ENCODE assay signal across 8 cellular contexts in genomic region chr14:85531141-85531593, GRCh38. TPM values are rescaled to one million over a fixed set of nuclear protein-coding genes. Genes with fewer than 3 reads are reported as not detected.
A peak's percentile ranks its signal among the peaks of the same experiment; 100 is the strongest.
DNase-seq lines count a peak whose midpoint lies in the region; ATAC-seq and TF ChIP-seq lines count a peak whose summit lies in the region.

No MANE protein-coding gene starts in this region.

- peak overlapping the region; percentile 42 for H3K27ac Mint-ChIP-seq in activated T-helper 2 cell treated with anti-CD3 and anti-CD28 coated beads, Interferon-gamma antibody, Interleukin-2, Interleukin-4, amounts not matched to agents 10 μg/mL and 5 μg/mL and 100 μg/mL, durations not matched to agents 14 hours and 24 hours and 36 hours
- H3K27ac Mint-ChIP-seq in Calu3 (ENCODE audit: unreplicated experiment), result no peak overlapping the region
- H3K27ac Mint-ChIP-seq in CD8-positive, alpha-beta memory T cell, result no peak overlapping the region

- DNase-seq in GM23248 (peak; percentile 86), left ventricle myocardium inferior (peak; percentile 37), prostate gland (ENCODE audit: low spot score) (peak; percentile 7), Calu3 (no peak), GM10266 (ENCODE audit: extremely low spot score) (no peak)
- DNase-seq in activated T-helper 2 cell treated with anti-CD3 and anti-CD28 coated beads, Interferon-gamma antibody, Interleukin-2, Interleukin-4, amounts not matched to agents 10 μg/mL and 5 μg/mL and 100 μg/mL, durations not matched to agents 14 hours and 24 hours and 36 hours (ENCODE audit: low spot score), result no peak
- no peak for DNase-seq in CD8-positive, alpha-beta memory T cell

- POLR2A ChIA-PET in CD8-positive, alpha-beta memory T cell (lab: Charles Lee), result no interaction called here

- H3K4me3 Mint-ChIP-seq in activated T-helper 2 cell treated with anti-CD3 and anti-CD28 coated beads, Interferon-gamma antibody, Interleukin-2, Interleukin-4, amounts not matched to agents 10 μg/mL and 5 μg/mL and 100 μg/mL, durations not matched to agents 14 hours and 24 hours and 36 hours (ENCODE audit: low read depth), result no peak overlapping the region
- no peak overlapping the region for H3K4me3 Mint-ChIP-seq in Calu3 (ENCODE audit: low read depth, unreplicated experiment)
- no peak overlapping the region for H3K4me3 Mint-ChIP-seq in CD8-positive, alpha-beta memory T cell

- H3K36me3 ChIP-seq in GM23248 (ENCODE audit: low read depth), result no peaks in the 10 kb centered on the region
- no peaks in the 10 kb centered on the region for H3K36me3 ChIP-seq in left ventricle myocardium inferior
- H3K36me3 ChIP-seq in prostate gland, result no peaks in the 10 kb centered on the region
- no peaks in the 10 kb centered on the region for H3K36me3 ChIP-seq in CD8-positive, alpha-beta memory T cell (ENCODE audit: insufficient read depth, low read length)

- 1% methylated on average over 29 of the region's 29 CpGs for WGBS in GM23248 (ENCODE audit: low coverage in 1 of 2, low lambda C conversion rate in 2 of 2, missing lambda C conversion rate in 2 of 2), 2 experiments
- WGBS in prostate gland, result under 1% methylated on average over 29 of the region's 29 CpGs

- no peak for TF ChIP-seq CTCF in left ventricle myocardium inferior (IDR thresholded peaks at IDR 0.05; ENCODE audit: borderline replicate concordance)
- TF ChIP-seq CTCF in prostate gland (IDR thresholded peaks at IDR 0.05), result no peak
- TF ChIP-seq CTCF in Calu3 (IDR thresholded peaks at IDR 0.05; ENCODE audit: unreplicated experiment), result no peak
- TF ChIP-seq CTCF in GM10266 (IDR thresholded peaks at IDR 0.05; ENCODE audit: control insufficient read depth, insufficient read depth, low read depth, missing control alignments), result no peak

- no peaks in the 10 kb centered on the region for H4K20me1 ChIP-seq in GM23248 (ENCODE audit: insufficient read depth)

- peak overlapping the region; percentile 97 for H2AFZ ChIP-seq in GM23248

- intact Hi-C loops in activated T-helper 2 cell treated with anti-CD3 and anti-CD28 coated beads, Interferon-gamma antibody, Interleukin-2, Interleukin-4, amounts not matched to agents 10 μg/mL and 5 μg/mL and 100 μg/mL, durations not matched to agents 14 hours and 24 hours and 36 hours (cut with micrococcal nuclease), result no loop called here
- intact Hi-C loops in left ventricle myocardium inferior (cut with micrococcal nuclease) (no loop called here), prostate gland (cut with DNase I) (loop anchor here (10.0 kb wide), 2 partner anchors 524 to 1276 kb away; no protein-coding TSS in a partner anchor), Calu3 (cut with micrococcal nuclease; ENCODE audit: unreplicated experiment) (no loop called here)

- H3K36me3 Mint-ChIP-seq in activated T-helper 2 cell treated with anti-CD3 and anti-CD28 coated beads, Interferon-gamma antibody, Interleukin-2, Interleukin-4, amounts not matched to agents 10 μg/mL and 5 μg/mL and 100 μg/mL, durations not matched to agents 14 hours and 24 hours and 36 hours (ENCODE audit: low read depth), result no peaks in the 10 kb centered on the region
- no peaks in the 10 kb centered on the region for H3K36me3 Mint-ChIP-seq in Calu3 (ENCODE audit: insufficient read depth, unreplicated experiment)
- peaks cover 0 to 2% (median 0%) of the 10 kb centered on the region in 3 donors for H3K36me3 Mint-ChIP-seq in CD8-positive, alpha-beta memory T cell

- TF ChIP-seq POLR2A in prostate gland (IDR thresholded peaks at IDR 0.05), result no peak

- peak overlapping the region; percentile 99 for H3K4me2 ChIP-seq in GM23248 (ENCODE audit: unreplicated experiment)

- ATAC-seq in HG02588 (IDR thresholded peaks at IDR 0.05; ENCODE audit: unreplicated experiment), result no peak

- CTCF ChIA-PET in Calu3 (lab: Charles Lee), result no interaction called here
- CTCF ChIA-PET in CD8-positive, alpha-beta memory T cell (lab: Charles Lee), result no interaction called here

- peaks cover 63% of the 10 kb centered on the region for H3F3A ChIP-seq in GM23248 (ENCODE audit: insufficient read depth)

- H3K9me3 ChIP-seq in GM23248 (ENCODE audit: low read depth), result no peaks in the 10 kb centered on the region
- H3K9me3 ChIP-seq in left ventricle myocardium inferior (replicated peaks), result no peaks in the 10 kb centered on the region
- H3K9me3 ChIP-seq in prostate gland, result no peaks in the 10 kb centered on the region
- no peaks in the 10 kb centered on the region for H3K9me3 ChIP-seq in CD8-positive, alpha-beta memory T cell (ENCODE audit: low read length)

- H3K9ac ChIP-seq in GM23248, result peak overlapping the region; percentile 92

- in situ Hi-C loops in GM23248 (cut with MboI), result loop anchor here (25.0 kb wide), 1 partner anchor 1619 kb away; no protein-coding TSS in a partner anchor

- H3K9me2 ChIP-seq in GM23248 (ENCODE audit: insufficient read depth), result no peaks in the 10 kb centered on the region

- H3K27me3 ChIP-seq in GM23248 (replicated peaks; ENCODE audit: insufficient read depth), result no peaks in the 10 kb centered on the region
- peaks cover 74% of the 10 kb centered on the region for H3K27me3 ChIP-seq in left ventricle myocardium inferior (ENCODE audit: low read depth)
- H3K27me3 ChIP-seq in prostate gland (replicated peaks; ENCODE audit: insufficient read depth), result peaks cover 17% of the 10 kb centered on the region
- no peaks in the 10 kb centered on the region for H3K27me3 ChIP-seq in CD8-positive, alpha-beta memory T cell (ENCODE audit: insufficient read depth, low read length, poor library complexity, severe bottlenecking)

- H3K27ac ChIP-seq in GM23248 (peak overlapping the region; percentile 87), left ventricle myocardium inferior (replicated peaks) (peak overlapping the region; percentile 63), prostate gland (peak overlapping the region; percentile 28 to 45)
- H3K27ac ChIP-seq in CD8-positive, alpha-beta memory T cell (ENCODE audit: low read depth, low read length), result no peak overlapping the region

- peaks cover 25% of the 10 kb centered on the region for H3K4me1 ChIP-seq in GM23248 (ENCODE audit: insufficient read depth)
- H3K4me1 ChIP-seq in left ventricle myocardium inferior, result peaks cover 61% of the 10 kb centered on the region
- H3K4me1 ChIP-seq in prostate gland (replicated peaks), result no peaks in the 10 kb centered on the region
- no peaks in the 10 kb centered on the region for H3K4me1 ChIP-seq in CD8-positive, alpha-beta memory T cell (ENCODE audit: insufficient read depth, low read length)

- H3K4me1 Mint-ChIP-seq in activated T-helper 2 cell treated with anti-CD3 and anti-CD28 coated beads, Interferon-gamma antibody, Interleukin-2, Interleukin-4, amounts not matched to agents 10 μg/mL and 5 μg/mL and 100 μg/mL, durations not matched to agents 14 hours and 24 hours and 36 hours (ENCODE audit: low read depth), result peaks cover 8% of the 10 kb centered on the region
- H3K4me1 Mint-ChIP-seq in Calu3 (ENCODE audit: low read depth, unreplicated experiment), result no peaks in the 10 kb centered on the region
- peaks cover 0 to 10% (median 5%) of the 10 kb centered on the region in 3 donors for H3K4me1 Mint-ChIP-seq in CD8-positive, alpha-beta memory T cell

- no peaks in the 10 kb centered on the region for H3K9me3 Mint-ChIP-seq in activated T-helper 2 cell treated with anti-CD3 and anti-CD28 coated beads, Interferon-gamma antibody, Interleukin-2, Interleukin-4, amounts not matched to agents 10 μg/mL and 5 μg/mL and 100 μg/mL, durations not matched to agents 14 hours and 24 hours and 36 hours
- H3K9me3 Mint-ChIP-seq in Calu3 (ENCODE audit: low read depth, unreplicated experiment), result peaks cover 7% of the 10 kb centered on the region
- peaks cover 0 to 24% (median 13%) of the 10 kb centered on the region in 5 donors for H3K9me3 Mint-ChIP-seq in CD8-positive, alpha-beta memory T cell

- no TSS peak for BruUV-seq in Calu3 (replicated peaks; lab: Mats Ljungman, UMichigan)

- H3K4me3 ChIP-seq in GM23248 (peak overlapping the region; percentile 96), left ventricle myocardium inferior (peak overlapping the region; percentile 73), prostate gland (peak overlapping the region; percentile 42 to 49)
- no peak overlapping the region for H3K4me3 ChIP-seq in CD8-positive, alpha-beta memory T cell (ENCODE audit: low read length)

- H3K79me2 ChIP-seq in GM23248 (ENCODE audit: insufficient read depth), result peaks cover 61% of the 10 kb centered on the region

- peaks cover 66% of the 10 kb centered on the region for H3K27me3 Mint-ChIP-seq in activated T-helper 2 cell treated with anti-CD3 and anti-CD28 coated beads, Interferon-gamma antibody, Interleukin-2, Interleukin-4, amounts not matched to agents 10 μg/mL and 5 μg/mL and 100 μg/mL, durations not matched to agents 14 hours and 24 hours and 36 hours (ENCODE audit: low read depth)
- H3K27me3 Mint-ChIP-seq in Calu3 (ENCODE audit: unreplicated experiment), result no peaks in the 10 kb centered on the region
- H3K27me3 Mint-ChIP-seq in CD8-positive, alpha-beta memory T cell, result peaks cover 48 to 69% of the 10 kb centered on the region in 2 donors

RNA-seq across cellular contexts. Expression of gene FLRT2, which starts 1.2 kb away (rescaled TPM):
- 72.8 and 94.1 TPM in 2 replicates for total RNA-seq in GM23248 (2014; rRNA removed; shearing (Covaris generic))
- 34.9 and 40.0 TPM in 2 replicates for polyA plus RNA-seq in GM23248 (2016; fragmentation: Nextera tagmentation; extraction: Ambion mirVana)
- total RNA-seq in activated T-helper 2 cell treated with anti-CD3 and anti-CD28 coated beads, Interferon-gamma antibody, Interleukin-2, Interleukin-4, amounts not matched to agents 10 μg/mL and 5 μg/mL and 100 μg/mL, durations not matched to agents 14 hours and 24 hours and 36 hours, result not detected in 2 replicates
- 4.7 TPM for total RNA-seq in left ventricle myocardium inferior
- total RNA-seq in prostate gland, result 10 to 100 TPM in 1 of 2 donors, 1 to 10 TPM in 1; 6.8 to 59.1 TPM
- not detected in 2 replicates for total RNA-seq in Calu3 (2022)
- total RNA-seq in CD8-positive, alpha-beta memory T cell, result not detected
- polyA plus RNA-seq in CD8-positive, alpha-beta memory T cell, result not detected

Comparison
In these comparisons a context has a peak if more than half of its experiments do, and no peak if none do; other contexts are left out.
1. DNase-seq: peak in GM23248 (single experiment), left ventricle myocardium inferior (single experiment) and prostate gland (single experiment); none in activated T-helper 2 cell treated with anti-CD3 and anti-CD28 coated beads, Interferon-gamma antibody, Interleukin-2, Interleukin-4, amounts not matched to agents 10 μg/mL and 5 μg/mL and 100 μg/mL, durations not matched to agents 14 hours and 24 hours and 36 hours (single experiment), Calu3 (single experiment), CD8-positive, alpha-beta memory T cell (0 of 5) and GM10266 (single experiment).